1 cellular context compared by ENCODE assay signal in genomic region chr16:67539691-67540635, GRCh38.
TF ChIP-seq lines count a peak whose summit lies in the region.

No MANE protein-coding gene starts in this region.

TF ChIP-seq in H1, 55 proteins besides CTCF, POLR2A, EP300 and RAD21:
- TF ChIP-seq JUN (IDR thresholded peaks at IDR 0.05; ENCODE audit: low read depth, low read length) (no peak), ASH2L (IDR thresholded peaks at IDR 0.05; ENCODE audit: low read length) (no peak), SP2 (IDR thresholded peaks at IDR 0.05; ENCODE audit: low read length) (no peak), EGR1 (IDR thresholded peaks at IDR 0.05; ENCODE audit: borderline replicate concordance, low read depth, low read length) (no peak), BCL11A (IDR thresholded peaks at IDR 0.05; ENCODE audit: low read depth in 2 of 2, low read length in 2 of 2) (no peak), CBX8 (IDR thresholded peaks at IDR 0.05; ENCODE audit: borderline replicate concordance, low read depth, low read length) (no peak), MAFK (IDR thresholded peaks at IDR 0.05; ENCODE audit: low read depth, low read length) (no peak), ZNF274 (IDR thresholded peaks at IDR 0.05; ENCODE audit: borderline replicate concordance, extremely low read depth, low read length) (no peak), GABPA (IDR thresholded peaks at IDR 0.05; ENCODE audit: borderline replicate concordance, insufficient read depth, low read length) (no peak), JUND (IDR thresholded peaks at IDR 0.05; ENCODE audit: low read length) (no peak), SRF (IDR thresholded peaks at IDR 0.05; ENCODE audit: low read depth, low read length) (no peak), RXRA (IDR thresholded peaks at IDR 0.05; ENCODE audit: insufficient read depth, low read depth, low read length) (no peak)
- TF ChIP-seq, protein P1, sequence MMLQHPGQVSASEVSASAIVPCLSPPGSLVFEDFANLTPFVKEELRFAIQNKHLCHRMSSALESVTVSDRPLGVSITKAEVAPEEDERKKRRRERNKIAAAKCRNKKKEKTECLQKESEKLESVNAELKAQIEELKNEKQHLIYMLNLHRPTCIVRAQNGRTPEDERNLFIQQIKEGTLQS (IDR thresholded peaks at IDR 0.05; ENCODE audit: insufficient read depth, low read depth, low read length) = no peak
